5 cellular contexts compared by ENCODE assay signal in genomic region chr7:102958004-102958403, GRCh38. TPM values are rescaled to one million over a fixed set of nuclear protein-coding genes. Genes with fewer than 3 reads are reported as not detected.
DNase-seq lines count a peak whose midpoint lies in the region; ATAC-seq, FAIRE-seq and TF ChIP-seq lines count a peak whose summit lies in the region.
"Not testable (repeated sequence)": the region's sequence is repeated elsewhere in the genome, so short reads cannot be mapped to it uniquely, and the experiment has no call there.
"Had no signal": no experiment of that assay in that cellular context is flagged by ENCODE, and none has a peak within 500 bp of the region (broad histone marks: within the 10 kb centered on the region; RNA-seq: fewer than 3 reads in every experiment).

No MANE protein-coding gene starts in this region.

- not testable (repeated sequence) for TF ChIP-seq CTCF in HEK293 (tag by site-specific recombination; IDR thresholded peaks at IDR 0.05); K562 (IDR thresholded peaks at IDR 0.05 in 2 of 3, conservative IDR thresholded peaks at IDR 0.05 in 1 of 3; ENCODE audit: insufficient read depth in 2 of 3, low read depth in 1 of 3, low read length in 3 of 3)

- CTCF ChIA-PET in HEK293 (lab: Yijun Ruan, JAX); K562 (lab: Yijun Ruan, JAX; ENCODE audit: low intra/inter-chr PET ratio): not testable (repeated sequence)

- not testable (repeated sequence) for H3K9me1 ChIP-seq in K562 (ENCODE audit: control insufficient read depth, insufficient read depth, low read length)

- not testable (repeated sequence) for H3K9me3 ChIP-seq in HEK293 (ENCODE audit: control insufficient read depth, insufficient read depth, low read depth, low read length); K562 (replicated peaks; ENCODE audit: control insufficient read depth, insufficient read depth, low read depth, low read length)

- H3K9ac ChIP-seq in K562 (ENCODE audit: insufficient read depth in 1 of 2, low read depth in 2 of 2, low read length in 2 of 2): not testable (repeated sequence)

- not testable (repeated sequence) for ATAC-seq in K562

- not testable (repeated sequence) for H3K27ac ChIP-seq in HEK293 (ENCODE audit: extremely low read depth, low read depth, low read length); K562 (ENCODE audit: extremely low read depth, low read depth, low read length)

- not testable (repeated sequence) for H3K4me2 ChIP-seq in K562 (ENCODE audit: insufficient read depth, low read length)

- TF ChIP-seq RAD21 in K562 (CRISPR knock-in tag; conservative IDR thresholded peaks at IDR 0.05 in 1 of 2, IDR thresholded peaks at IDR 0.05 in 1 of 2): not testable (repeated sequence)

- H3K4me1 ChIP-seq in HEK293 (ENCODE audit: control insufficient read depth, insufficient read depth, low read length); K562 (replicated peaks in 1 of 2; ENCODE audit: control insufficient read depth in 2 of 2, insufficient read depth in 2 of 2, low read length in 2 of 2): not testable (repeated sequence)

- intact Hi-C loops in K562 (cut with micrococcal nuclease): not testable (repeated sequence)

- not testable (repeated sequence) for H3K4me3 ChIP-seq in HEK293 (ENCODE audit: low read depth, low read length); K562

- peaks cover 28% of the 10 kb centered on the region for H3K79me2 ChIP-seq in K562 (ENCODE audit: control insufficient read depth, insufficient read depth, low read length)

- not testable (repeated sequence) for TF ChIP-seq EP300 in K562 (IDR thresholded peaks at IDR 0.05; ENCODE audit: low read length)

- not testable (repeated sequence) for H4K20me1 ChIP-seq in K562 (replicated peaks; ENCODE audit: control insufficient read depth, insufficient read depth, low read length)

- not testable (repeated sequence) for H3K27me3 ChIP-seq in K562 (ENCODE audit: control insufficient read depth in 2 of 2, insufficient read depth in 2 of 2, low read length in 2 of 2)

- POLR2A ChIA-PET in HEK293 (lab: Yijun Ruan, JAX); K562 (lab: Yijun Ruan, JAX): not testable (repeated sequence)

- 85% methylated on average over 3 of the region's 3 CpGs for WGBS in K562 (ENCODE audit: insufficient coverage, low coverage, missing lambda C conversion rate)

- not testable (repeated sequence) for H2AFZ ChIP-seq in K562 (ENCODE audit: low read depth, low read length)

- BruUV-seq in K562 (replicated peaks; lab: Mats Ljungman, UMichigan): not testable (repeated sequence)

- in situ Hi-C loops in K562 (cut with MboI): not testable (repeated sequence)

- not testable (repeated sequence) for H3K36me3 ChIP-seq in HEK293 (ENCODE audit: control insufficient read depth in 2 of 2, insufficient read depth in 1 of 2, low read length in 2 of 2)
- peaks cover 15% of the 10 kb centered on the region for H3K36me3 ChIP-seq in K562 (ENCODE audit: control insufficient read depth, insufficient read depth, low read length)

- not testable (repeated sequence) for DNase-seq in K562 (ENCODE audit: extremely low read depth in 1 of 4, low spot score in 3 of 4)

- not testable (repeated sequence) for TF ChIP-seq POLR2A in K562 (conservative IDR thresholded peaks at IDR 0.05)

- FAIRE-seq in K562 (lab: Jason Lieb, UNC): not testable (repeated sequence)

TF ChIP-seq in HEK293, 187 proteins besides CTCF, POLR2A, EP300 and RAD21:
- TF ChIP-seq ZNF146 (tag by site-specific recombination; IDR thresholded peaks at IDR 0.05): peak; percentile 54; the same call in 1 of the 2 replicates
TF ChIP-seq in HEK293: peak in this region for 1; not testable (repeated sequence) for 186.

TF ChIP-seq in K562, 482 proteins besides CTCF, POLR2A, EP300 and RAD21:
- TF ChIP-seq BCOR (IDR thresholded peaks at IDR 0.05): peak; percentile 51; the same call in 1 of the 2 replicates
- TF ChIP-seq ZNF146 (CRISPR knock-in tag; IDR thresholded peaks at IDR 0.05; ENCODE audit: unreplicated experiment): peak; percentile 82
- TF ChIP-seq KDM1A (IDR thresholded peaks at IDR 0.05): 0 out of 4 replicates have a peak, but pooled peaks have one; percentile 26 to 31

RNA-seq across cellular contexts. Expression of gene LRRC17, which starts 45.2 kb away (rescaled TPM):
- total RNA-seq in K562 (2011; cell fraction: chromatin; rRNA removed; ENCODE audit: low replicate concordance): not detected in 2 replicates
- total RNA-seq in K562 (2011; cell fraction: nucleolus; rRNA removed): not detected in 2 replicates
- not detected in 2 replicates for total RNA-seq in K562 (2011; cell fraction: nucleoplasm; rRNA removed)
- total RNA-seq in K562 (2014; rRNA removed) (not detected in 2 replicates), K562 (2014; rRNA removed; fragmentation: Illumina TruSeq; extraction: Trizol) (0.16 TPM in 1 of 2 replicates, not detected in the other), K562 (2015; rRNA removed; fragmentation: Illumina TruSeq; extraction: Trizol) (0.18 TPM in 1 of 2 replicates, not detected in the other), K562 (2021) (not detected in 2 replicates)
- polyA plus RNA-seq in K562 (2011; rRNA removed) (0.04 and 0.07 TPM in 2 replicates), K562 (2014; fragmentation: Illumina TruSeq; extraction: Trizol) (not detected in 2 replicates), K562 (2014; fragmentation: Nextera tagmentation; extraction: Ambion mirVana) (under 1 TPM; 0.03 to 0.17 TPM), K562 (2014; rRNA removed) (0.07 TPM in 1 of 2 replicates, not detected in the other)
- polyA plus RNA-seq in K562 (2011; cell fraction: cytosol; rRNA removed): not detected in 2 replicates
- polyA plus RNA-seq in K562 (2011; cell fraction: nucleus; rRNA removed): 0.13 TPM in 1 of 2 replicates, not detected in the other
- 0.18 TPM in 1 of 2 replicates, not detected in the other for polyA plus RNA-seq in K562 (2012)
- not detected in 2 replicates for polyA minus RNA-seq in K562 (2011; rRNA and poly(A)+ RNA removed)
- polyA minus RNA-seq in K562 (2011; cell fraction: cytosol; rRNA and poly(A)+ RNA removed): not detected in 2 replicates
- not detected in 2 replicates for polyA minus RNA-seq in K562 (2011; cell fraction: nucleus; rRNA and poly(A)+ RNA removed)
- total RNA-seq: CD8-positive, alpha-beta memory T cell; CD8-positive, alpha-beta T cell had no signal
- polyA plus RNA-seq: CD14-positive monocyte; CD8-positive, alpha-beta memory T cell had no signal
